In the genomic region with DNA sequence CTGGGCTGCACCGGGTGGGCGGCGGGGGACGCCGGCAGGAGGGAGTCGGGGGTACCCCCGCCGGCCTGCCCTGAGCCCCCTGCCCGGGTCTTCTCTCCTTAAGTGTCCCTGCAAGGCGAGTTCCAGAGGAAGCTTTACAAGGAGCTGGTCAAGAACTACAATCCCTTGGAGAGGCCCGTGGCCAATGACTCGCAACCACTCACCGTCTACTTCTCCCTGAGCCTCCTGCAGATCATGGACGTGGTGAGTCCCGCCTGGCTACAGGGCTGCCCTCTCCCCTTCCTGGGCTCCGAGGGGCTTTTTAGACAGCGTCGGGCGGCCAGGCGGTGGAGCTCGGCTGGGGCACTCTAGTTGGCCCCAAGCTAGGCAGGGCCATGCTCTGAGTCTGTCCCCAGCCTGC, we compare ENCODE assay signal across 8 cellular contexts. TPM values are rescaled to one million over a fixed set of nuclear protein-coding genes. Genes with fewer than 3 reads are reported as not detected.
DNase-seq lines count a peak whose midpoint lies in the region; ATAC-seq lines count a peak whose summit lies in the region.

No MANE protein-coding gene starts in this region.

- intact Hi-C loops in left cardiac atrium (cut with DNase I), result no loop called here

- peak; percentile 5 for ATAC-seq in GM18909 (IDR thresholded peaks at IDR 0.05; ENCODE audit: poor library complexity, unreplicated experiment)
- peak; percentile 12 to 38 for ATAC-seq in left cardiac atrium
- no peak for ATAC-seq in HG02763 (IDR thresholded peaks at IDR 0.05; ENCODE audit: unreplicated experiment)
- no peak for ATAC-seq in HG03571 (IDR thresholded peaks at IDR 0.05; ENCODE audit: unreplicated experiment)
- ATAC-seq in HG02973 (IDR thresholded peaks at IDR 0.05; ENCODE audit: unreplicated experiment), result no peak

- DNase-seq in RKO (ENCODE audit: low spot score), result peak; percentile 66
- DNase-seq in left cardiac atrium, result no peak
- DNase-seq in retina, result peak; percentile 60
- no peak for DNase-seq in DMS79 treated with DMSO at 0.1 percent for 48 hours (lab: John Stamatoyannopoulos, UW)

RNA-seq across cellular contexts. Expression of gene CHRNA7, which starts 0.5 kb away (rescaled TPM):
- 1 to 10 TPM in 1 of 2 donors, under 1 TPM in 1; 0.77 to 1.5 TPM for total RNA-seq in left cardiac atrium

Comparison
In these comparisons a context has a peak if more than half of its experiments do, and no peak if none do; other contexts are left out.
1. ATAC-seq: peak in GM18909 (single experiment) and left cardiac atrium (2 of 2); none in HG02763 (single experiment), HG03571 (single experiment) and HG02973 (single experiment).
2. DNase-seq: peak in RKO (single experiment) and retina (single experiment); none in left cardiac atrium (single experiment) and DMS79 treated with DMSO at 0.1 percent for 48 hours (single experiment).